Comparison of ENCODE assay signal across 1 cellular context in genomic region chr6:33410050-33410710, GRCh38.
TF ChIP-seq lines count a peak whose summit lies in the region.

No MANE protein-coding gene starts in this region.

TF ChIP-seq in H1, 55 proteins besides CTCF, POLR2A, EP300 and RAD21:
- no peak for TF ChIP-seq GABPA (IDR thresholded peaks at IDR 0.05; ENCODE audit: borderline replicate concordance, insufficient read depth, low read length)
- peak; percentile 43; the same call in 1 of the 2 replicates for TF ChIP-seq PHF8 (conservative IDR thresholded peaks at IDR 0.05; ENCODE audit: low read depth, low read length)
- no peak for TF ChIP-seq ATF2 (IDR thresholded peaks at IDR 0.05; ENCODE audit: low read length)
- no peak for TF ChIP-seq RNF2 (IDR thresholded peaks at IDR 0.05; ENCODE audit: borderline replicate concordance, low read depth, low read length, missing control alignments, poor library complexity, severe bottlenecking)
- no peak for TF ChIP-seq TAF7 (optimal IDR thresholded peaks at IDR 0.05; ENCODE audit: borderline replicate concordance, low read depth, low read length)
- TF ChIP-seq CTBP2 (IDR thresholded peaks at IDR 0.05; ENCODE audit: borderline replicate concordance, insufficient read depth, insufficient read length, low read length): no peak
- no peak for TF ChIP-seq CHD7 (IDR thresholded peaks at IDR 0.05; ENCODE audit: insufficient replicate concordance, low read length)
- no peak for TF ChIP-seq EZH2 (IDR thresholded peaks at IDR 0.05; ENCODE audit: low read depth, low read length, severe bottlenecking)
- TF ChIP-seq SIRT6 (IDR thresholded peaks at IDR 0.05; ENCODE audit: low read length): no peak
- TF ChIP-seq CHD1 (IDR thresholded peaks at IDR 0.05; ENCODE audit: low read depth, low read length): no peak
- TF ChIP-seq KDM4A (IDR thresholded peaks at IDR 0.05; ENCODE audit: low read depth, low read length, severe bottlenecking): peak; percentile 48
- TF ChIP-seq POLR2AphosphoS5 (IDR thresholded peaks at IDR 0.05; ENCODE audit: low read depth, low read length): peak; percentile 51
- TF ChIP-seq JUND (IDR thresholded peaks at IDR 0.05; ENCODE audit: low read length): no peak
- no peak for TF ChIP-seq SUZ12 (IDR thresholded peaks at IDR 0.05; ENCODE audit: low read length)
- no peak for TF ChIP-seq KDM5A (IDR thresholded peaks at IDR 0.05; ENCODE audit: low read length)
- no peak for TF ChIP-seq JUN (IDR thresholded peaks at IDR 0.05; ENCODE audit: low read depth, low read length)
- TF ChIP-seq TEAD4 (IDR thresholded peaks at IDR 0.05; ENCODE audit: low read depth, low read length): peak; percentile 1; the same call in 1 of the 2 replicates
- TF ChIP-seq KDM1A (IDR thresholded peaks at IDR 0.05; ENCODE audit: borderline replicate concordance, low read length): no peak
- TF ChIP-seq GTF2F1 (IDR thresholded peaks at IDR 0.05; ENCODE audit: borderline replicate concordance, low read depth, low read length): no peak
- TF ChIP-seq TAF1 (IDR thresholded peaks at IDR 0.05; ENCODE audit: low read depth, low read length): 0 out of 2 replicates have a peak, but pooled peaks have one; percentile 15
- TF ChIP-seq HDAC6 (IDR thresholded peaks at IDR 0.05; ENCODE audit: low read depth, low read length): no peak
- no peak for TF ChIP-seq SAP30 (IDR thresholded peaks at IDR 0.05; ENCODE audit: insufficient read depth, insufficient replicate concordance, low read length)
- TF ChIP-seq SP4 (IDR thresholded peaks at IDR 0.05; ENCODE audit: low read length): peak; percentile 73; the same call in 1 of the 2 replicates
- no peak for TF ChIP-seq MAFK (IDR thresholded peaks at IDR 0.05; ENCODE audit: low read depth, low read length)
- peak; percentile 95 for TF ChIP-seq MAX (IDR thresholded peaks at IDR 0.05)
- no peak for TF ChIP-seq RXRA (IDR thresholded peaks at IDR 0.05; ENCODE audit: insufficient read depth, low read depth, low read length)
- TF ChIP-seq E2F6 (IDR thresholded peaks at IDR 0.05): peak; percentile 89
- TF ChIP-seq EGR1 (IDR thresholded peaks at IDR 0.05; ENCODE audit: borderline replicate concordance, low read depth, low read length): no peak
- no peak for TF ChIP-seq ATF3 (IDR thresholded peaks at IDR 0.05; ENCODE audit: insufficient read depth, low read depth, low read length)
- no peak for TF ChIP-seq SP1 (IDR thresholded peaks at IDR 0.05; ENCODE audit: low read depth, low read length)
- no peak; the same call in 1 of the 2 replicates for TF ChIP-seq USF2 (IDR thresholded peaks at IDR 0.05; ENCODE audit: low read length)
- TF ChIP-seq CEBPB (IDR thresholded peaks at IDR 0.05; ENCODE audit: low read depth, low read length): no peak; the same call in 1 of the 2 replicates
- TF ChIP-seq SIN3A (conservative IDR thresholded peaks at IDR 0.05 in 1 of 2, IDR thresholded peaks at IDR 0.05 in 1 of 2; ENCODE audit: low read depth in 1 of 2, low read length in 2 of 2): peak in 1 of 2 experiments; percentile 53; a peak in 2 of 4 replicates
- TF ChIP-seq BACH1 (IDR thresholded peaks at IDR 0.05; ENCODE audit: low read length): peak; percentile 94
- TF ChIP-seq CBX5 (IDR thresholded peaks at IDR 0.05; ENCODE audit: low read depth, low read length): no peak
- TF ChIP-seq RBBP5 (IDR thresholded peaks at IDR 0.05; ENCODE audit: borderline replicate concordance, low read depth, low read length): no peak
- TF ChIP-seq NANOG (IDR thresholded peaks at IDR 0.05; ENCODE audit: insufficient read depth, low read depth, low read length, poor library complexity, severe bottlenecking): no peak
- TF ChIP-seq ASH2L (IDR thresholded peaks at IDR 0.05; ENCODE audit: low read length): no peak
- TF ChIP-seq CREB1 (IDR thresholded peaks at IDR 0.05): peak; percentile 94
- no peak for TF ChIP-seq POU5F1 (IDR thresholded peaks at IDR 0.05; ENCODE audit: low read depth, low read length)
- TF ChIP-seq FOSL1 (IDR thresholded peaks at IDR 0.05; ENCODE audit: insufficient read depth, low read depth, low read length): 0 out of 2 replicates have a peak, but pooled peaks have one; percentile 16
- TF ChIP-seq BRCA1 (IDR thresholded peaks at IDR 0.05; ENCODE audit: low read depth, low read length): no peak
- peak; percentile 8 to 98; a peak in 2 of 4 replicates for TF ChIP-seq HDAC2 (IDR thresholded peaks at IDR 0.05; ENCODE audit: borderline replicate concordance in 1 of 2, low read depth in 2 of 2, low read length in 2 of 2)
- no peak for TF ChIP-seq TCF12 (IDR thresholded peaks at IDR 0.05; ENCODE audit: low read depth, low read length)
- no peak for TF ChIP-seq CBX8 (IDR thresholded peaks at IDR 0.05; ENCODE audit: borderline replicate concordance, low read depth, low read length)
- TF ChIP-seq TBP (IDR thresholded peaks at IDR 0.05; ENCODE audit: low read depth, low read length): peak; percentile 54; the same call in 1 of the 2 replicates
- TF ChIP-seq CHD2 (IDR thresholded peaks at IDR 0.05; ENCODE audit: low read length): peak; percentile 65; the same call in 1 of the 2 replicates
- no peak for TF ChIP-seq NRF1 (IDR thresholded peaks at IDR 0.05; ENCODE audit: low read depth, low read length)
- peak; percentile 5; the same call in 1 of the 2 replicates for TF ChIP-seq SRF (IDR thresholded peaks at IDR 0.05; ENCODE audit: low read depth, low read length)
- no peak for TF ChIP-seq BCL11A (IDR thresholded peaks at IDR 0.05; ENCODE audit: low read depth in 2 of 2, low read length in 2 of 2)
TF ChIP-seq in H1: peak in this region for 16.
